In genomic region chr22:26316732-26317131, GRCh38 we compare ENCODE assay signal across 26 cellular contexts.
"Had no signal": no experiment of that assay in that cellular context is flagged by ENCODE, and none has a peak within 500 bp of the region (broad histone marks: within the 10 kb centered on the region; RNA-seq: fewer than 3 reads in every experiment).

No MANE protein-coding gene starts in this region.

- ATAC-seq: stimulated activated effector memory CD8-positive, alpha-beta T cell treated with anti-CD3 and anti-CD28 coated beads, Interleukin-12 subunit alpha, Interleukin-12 subunit beta, amount 100 ng/mL, for 72 hours; stimulated activated memory B cell treated with anti-CD40 and anti-IgM and Interleukin-4, amounts not matched to agents 10 μg/mL and 1 μg/mL and 100 μg/mL, for 72 hours; stimulated activated naive B cell treated with anti-CD40 and anti-IgM and Interleukin-4, amounts not matched to agents 10 μg/mL and 1 μg/mL and 100 μg/mL, for 72 hours; stimulated activated naive CD8-positive, alpha-beta T cell treated with anti-CD3 and anti-CD28 coated beads, Interleukin-15, amount 100 ng/mL, for 72 hours; stimulated activated naive CD8-positive, alpha-beta T cell treated with anti-CD3 and anti-CD28 coated beads, Interleukin-15, Interleukin-2, amounts not matched to agents 100 U/mL and 50 U/mL, for 24 hours; upper lobe of right lung had no signal

- H3K36me3 ChIP-seq: stomach, suprapubic skin, thoracic aorta, thyroid gland, tibial artery, tibial nerve, transverse colon, upper lobe of left lung, upper lobe of right lung, uterus, vagina had no signal

- H3K9me3 ChIP-seq: stomach, suprapubic skin, testis, thoracic aorta, thyroid gland, tibial artery, tibial nerve, transverse colon, upper lobe of left lung, upper lobe of right lung, uterus, vagina had no signal

- DNase-seq: stimulated activated CD4-positive, alpha-beta T cell treated with anti-CD3 and anti-CD28 coated beads, Interleukin-2, amount 100 ng/mL, for 48 hours; stimulated activated CD4-positive, alpha-beta T cell treated with anti-CD3 and anti-CD28 coated beads, Interleukin-4, amount 100 ng/mL, for 1 hour; stimulated activated CD4-positive, alpha-beta T cell treated with anti-CD3 and anti-CD28 coated beads, Interleukin-4, amount 100 ng/mL, for 24 hours; stimulated activated CD4-positive, alpha-beta T cell treated with anti-CD3 and anti-CD28 coated beads, Interleukin-4, amount 100 ng/mL, for 4 hours; stimulated activated CD8-positive, alpha-beta memory T cell treated with anti-CD3 and anti-CD28 coated beads, Interleukin-4, amount 100 ng/mL, for 48 hours; stimulated activated naive B cell treated with anti-CD40 and anti-IgM and Interleukin-4, amounts not matched to agents 10 μg/mL and 1 μg/mL and 100 μg/mL, for 72 hours; stimulated activated naive CD4-positive, alpha-beta T cell; stimulated activated naive CD4-positive, alpha-beta T cell treated with Interleukin-2 at 50 U/mL for 16 hours; stimulated activated naive CD8-positive, alpha-beta T cell treated with anti-CD3 and anti-CD28 coated beads, Interleukin-15, amount 100 ng/mL, for 72 hours; stimulated activated naive CD8-positive, alpha-beta T cell treated with anti-CD3 and anti-CD28 coated beads, Interleukin-15, Interleukin-2, amounts not matched to agents 100 U/mL and 50 U/mL, for 24 hours; stomach; substantia nigra; testis; thyroid gland; tibial artery; transverse colon; trophoblast cell; upper lobe of left lung; upper lobe of right lung; uterus had no signal

- H3K27ac ChIP-seq: stomach, suprapubic skin, testis, thoracic aorta, thyroid gland, tibial artery, tibial nerve, transverse colon, upper lobe of left lung, upper lobe of right lung, uterus, vagina had no signal

- H3K4me3 ChIP-seq: stomach, suprapubic skin, testis, thoracic aorta, thyroid gland, tibial artery, tibial nerve, transverse colon, upper lobe of left lung, upper lobe of right lung, uterus, vagina had no signal

- H3K27me3 ChIP-seq: testis, thyroid gland, tibial nerve, transverse colon, upper lobe of left lung, upper lobe of right lung, uterus, vagina had no signal

- H3K4me1 ChIP-seq: stomach, suprapubic skin, testis, thyroid gland, tibial nerve, transverse colon, upper lobe of left lung, upper lobe of right lung, uterus, vagina had no signal
